14 cellular contexts compared by ENCODE assay signal in the genomic region with DNA sequence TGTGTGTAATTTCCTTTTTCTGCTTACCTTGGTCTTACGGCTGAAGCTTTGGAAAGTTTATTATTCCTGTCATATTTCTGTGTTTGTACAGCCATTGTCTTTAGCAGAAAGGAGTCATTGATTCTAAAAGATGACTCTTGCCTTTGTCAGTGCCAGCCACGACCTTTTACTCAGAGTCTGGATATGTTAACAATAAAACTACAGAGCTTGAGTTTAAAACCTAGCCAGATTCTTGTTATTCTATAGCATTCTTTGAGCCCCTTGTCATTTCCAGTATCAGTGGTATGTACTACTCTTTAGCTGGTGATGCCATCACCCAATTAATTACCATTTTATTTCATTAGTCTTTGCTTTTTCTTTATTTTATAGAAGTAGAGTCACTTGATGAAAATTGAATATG.
DNase-seq lines count a peak whose midpoint lies in the region; ATAC-seq, FAIRE-seq and TF ChIP-seq lines count a peak whose summit lies in the region.
"Had no signal": no experiment of that assay in that cellular context is flagged by ENCODE, and none has a peak within 500 bp of the region (broad histone marks: within the 10 kb centered on the region; RNA-seq: fewer than 3 reads in every experiment).

No MANE protein-coding gene starts in this region.

- DNase-seq in A172 (ENCODE audit: low spot score) (peak; percentile 75), HS-27A (ENCODE audit: low read depth) (peak; percentile 60), astrocyte (ENCODE audit: low read depth) (peak; percentile 90), hippocampal formation (lab: John Stamatoyannopoulos, UW) (peak; percentile 32 to 82), endothelial cell (ENCODE audit: low spot score) (no peak), NCI-H526 treated with DMSO at 0.1 percent for 48 hours (lab: John Stamatoyannopoulos, UW) (no peak), HuH-7.5 (ENCODE audit: low spot score) (no peak)
- DNase-seq: AML-193; effector memory CD4-positive, alpha-beta T cell; kidney; NCI-H1417 had no signal

- peak; percentile 63 for FAIRE-seq in astrocyte (lab: Jason Lieb, UNC)
- FAIRE-seq: GM19239, kidney had no signal

- peak overlapping the region; percentile 65 for H3K9ac ChIP-seq in astrocyte (ENCODE audit: low read length)

- TF ChIP-seq CTCF in astrocyte (IDR thresholded peaks at IDR 0.05; ENCODE audit: insufficient read depth, low read depth, low read length), result no peak
- TF ChIP-seq CTCF in endothelial cell (IDR thresholded peaks at IDR 0.05; ENCODE audit: unreplicated experiment), result no peak

- H3K4me1 ChIP-seq in astrocyte (ENCODE audit: insufficient read depth, low read length), result peaks cover 36% of the 10 kb centered on the region

- H3K27ac ChIP-seq in astrocyte (ENCODE audit: low read depth, low read length), result peak overlapping the region; percentile 94
- H3K27ac ChIP-seq: right atrium auricular region had no signal

- no peaks in the 10 kb centered on the region for H3K27me3 Mint-ChIP-seq in astrocyte (ENCODE audit: low read depth, unreplicated experiment)
- H3K27me3 Mint-ChIP-seq in endothelial cell (ENCODE audit: unreplicated experiment), result no peaks in the 10 kb centered on the region

- H2AFZ ChIP-seq in astrocyte (ENCODE audit: low read depth, low read length), result no peak overlapping the region

- H3K9me3 Mint-ChIP-seq in astrocyte (ENCODE audit: unreplicated experiment) (no peaks in the 10 kb centered on the region), endothelial cell (ENCODE audit: unreplicated experiment) (no peaks in the 10 kb centered on the region)

- H3K79me2 ChIP-seq in astrocyte (ENCODE audit: insufficient read depth, low read length), result peaks cover 79% of the 10 kb centered on the region

- H3K36me3 Mint-ChIP-seq in astrocyte (ENCODE audit: low read depth, unreplicated experiment) (peaks cover 6% of the 10 kb centered on the region), endothelial cell (ENCODE audit: low read depth, unreplicated experiment) (no peaks in the 10 kb centered on the region)

- ATAC-seq in GM19351 (IDR thresholded peaks at IDR 0.05; ENCODE audit: unreplicated experiment), result no peak

- peak overlapping the region; percentile 64 for H3K4me2 ChIP-seq in astrocyte (ENCODE audit: low read length)

- H3K4me3 ChIP-seq in astrocyte (ENCODE audit: insufficient read depth, low read depth, low read length), result no peak overlapping the region
- H3K4me3 ChIP-seq: right atrium auricular region had no signal

- peak overlapping the region; percentile 88 for H3K27ac Mint-ChIP-seq in astrocyte (ENCODE audit: unreplicated experiment)
- H3K27ac Mint-ChIP-seq in endothelial cell (ENCODE audit: unreplicated experiment), result no peak overlapping the region

- H3K36me3 ChIP-seq in astrocyte (ENCODE audit: insufficient read depth, low read length), result peaks cover 4% of the 10 kb centered on the region
- H3K36me3 ChIP-seq: right atrium auricular region had no signal

- no peaks in the 10 kb centered on the region for H3K9me3 ChIP-seq in astrocyte (ENCODE audit: insufficient read depth, low read depth, low read length)
- H3K9me3 ChIP-seq: right atrium auricular region had no signal

- no peaks in the 10 kb centered on the region for H3K27me3 ChIP-seq in astrocyte (ENCODE audit: insufficient read depth, low read length)
- H3K27me3 ChIP-seq: right atrium auricular region had no signal

- H3K4me1 Mint-ChIP-seq in astrocyte (ENCODE audit: low read depth, unreplicated experiment) (peaks cover 60% of the 10 kb centered on the region), endothelial cell (ENCODE audit: unreplicated experiment) (peaks cover 22% of the 10 kb centered on the region)

- no peaks in the 10 kb centered on the region for H4K20me1 ChIP-seq in astrocyte (ENCODE audit: insufficient read depth, low read length)

- H3K4me3 Mint-ChIP-seq in astrocyte (ENCODE audit: unreplicated experiment), result no peak overlapping the region
- no peak overlapping the region for H3K4me3 Mint-ChIP-seq in endothelial cell (ENCODE audit: unreplicated experiment)

Comparison
In these comparisons a context has a peak if more than half of its experiments do, and no peak if none do; other contexts are left out.
1. DNase-seq: peak in A172 (single experiment), HS-27A (single experiment), astrocyte (single experiment) and hippocampal formation (2 of 2); none in endothelial cell (single experiment), NCI-H526 treated with DMSO at 0.1 percent for 48 hours (single experiment) and HuH-7.5 (single experiment).